1 cellular context compared by ENCODE assay signal in the genomic region with DNA sequence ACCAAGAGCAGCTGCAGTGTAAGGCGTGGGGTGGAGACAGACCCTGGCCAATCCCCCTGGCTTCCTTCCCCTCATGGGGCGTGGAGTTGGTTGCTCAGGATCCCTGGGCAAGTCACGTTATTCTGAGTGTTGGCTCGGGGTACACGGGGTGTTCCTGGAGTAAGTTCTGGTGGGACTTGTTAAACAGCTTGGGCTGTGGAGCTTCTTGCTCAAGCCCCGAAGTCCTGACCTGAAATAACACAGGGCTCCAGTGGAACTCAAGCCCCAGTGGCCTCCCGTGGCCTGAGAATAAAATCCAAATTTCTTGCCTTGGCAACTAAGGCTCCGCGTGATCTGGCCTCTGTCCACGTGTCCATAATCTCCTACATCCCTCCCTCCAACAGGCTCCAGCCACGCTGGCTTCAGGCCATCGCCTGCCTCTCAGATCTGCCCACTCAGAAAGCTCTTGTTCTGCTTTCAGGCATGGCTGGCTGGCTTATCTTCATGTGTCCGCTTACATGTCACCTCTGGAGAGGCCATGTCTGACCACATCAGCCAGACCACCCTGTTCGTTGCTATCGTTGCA.
TF ChIP-seq lines count a peak whose summit lies in the region.

No MANE protein-coding gene starts in this region.

TF ChIP-seq in K562, 482 proteins besides CTCF, POLR2A, EP300 and RAD21 (continued from another document and continues in another):
- TF ChIP-seq ATF6 (CRISPR knock-in tag; IDR thresholded peaks at IDR 0.05): no peak
- no peak for TF ChIP-seq ETV6 (IDR thresholded peaks at IDR 0.05; ENCODE audit: borderline replicate concordance in 1 of 2, low read depth in 2 of 2, low read length in 1 of 2)
- no peak for TF ChIP-seq ETV6 (CRISPR knock-in tag; IDR thresholded peaks at IDR 0.05; ENCODE audit: borderline replicate concordance)
- TF ChIP-seq MEF2A (IDR thresholded peaks at IDR 0.05; ENCODE audit: control insufficient read depth, low read depth, low read length): no peak
- no peak for TF ChIP-seq ESRRA (IDR thresholded peaks at IDR 0.05; ENCODE audit: borderline replicate concordance, low read depth)
- TF ChIP-seq, protein P1, sequence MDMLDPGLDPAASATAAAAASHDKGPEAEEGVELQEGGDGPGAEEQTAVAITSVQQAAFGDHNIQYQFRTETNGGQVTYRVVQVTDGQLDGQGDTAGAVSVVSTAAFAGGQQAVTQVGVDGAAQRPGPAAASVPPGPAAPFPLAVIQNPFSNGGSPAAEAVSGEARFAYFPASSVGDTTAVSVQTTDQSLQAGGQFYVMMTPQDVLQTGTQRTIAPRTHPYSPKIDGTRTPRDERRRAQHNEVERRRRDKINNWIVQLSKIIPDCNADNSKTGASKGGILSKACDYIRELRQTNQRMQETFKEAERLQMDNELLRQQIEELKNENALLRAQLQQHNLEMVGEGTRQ (CRISPR knock-in tag; IDR thresholded peaks at IDR 0.05): peak; percentile 66
- TF ChIP-seq ZNF766 (CRISPR knock-in tag; conservative IDR thresholded peaks at IDR 0.05): peak; percentile 30; the same call in 1 of the 2 replicates
- no peak for TF ChIP-seq ZNF407 (IDR thresholded peaks at IDR 0.05; ENCODE audit: low read depth)
- no peak for TF ChIP-seq ZNF184 (CRISPR knock-in tag; IDR thresholded peaks at IDR 0.05)
- TF ChIP-seq ADNP (tag; IDR thresholded peaks at IDR 0.05): no peak
- no peak for TF ChIP-seq ERF (CRISPR knock-in tag; IDR thresholded peaks at IDR 0.05)
- TF ChIP-seq MLLT1 (IDR thresholded peaks at IDR 0.05): no peak
- no peak for TF ChIP-seq HEY1 (CRISPR knock-in tag; IDR thresholded peaks at IDR 0.05; ENCODE audit: borderline replicate concordance)
- TF ChIP-seq MAFG (tag; conservative IDR thresholded peaks at IDR 0.05): no peak
- TF ChIP-seq, protein P2, sequence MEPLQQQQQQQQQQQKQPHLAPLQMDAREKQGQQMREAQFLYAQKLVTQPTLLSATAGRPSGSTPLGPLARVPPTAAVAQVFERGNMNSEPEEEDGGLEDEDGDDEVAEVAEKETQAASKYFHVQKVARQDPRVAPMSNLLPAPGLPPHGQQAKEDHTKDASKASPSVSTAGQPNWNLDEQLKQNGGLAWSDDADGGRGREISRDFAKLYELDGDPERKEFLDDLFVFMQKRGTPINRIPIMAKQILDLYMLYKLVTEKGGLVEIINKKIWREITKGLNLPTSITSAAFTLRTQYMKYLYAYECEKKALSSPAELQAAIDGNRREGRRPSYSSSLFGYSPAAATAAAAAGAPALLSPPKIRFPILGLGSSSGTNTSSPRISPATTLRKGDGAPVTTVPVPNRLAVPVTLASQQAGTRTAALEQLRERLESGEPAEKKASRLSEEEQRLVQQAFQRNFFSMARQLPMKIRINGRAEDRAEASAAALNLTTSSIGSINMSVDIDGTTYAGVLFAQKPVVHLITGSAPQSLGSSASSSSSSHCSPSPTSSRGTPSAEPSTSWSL (CRISPR knock-in tag; IDR thresholded peaks at IDR 0.05; ENCODE audit: borderline replicate concordance): no peak
- TF ChIP-seq DDX20 (tag; IDR thresholded peaks at IDR 0.05; ENCODE audit: low read depth): no peak
- 0 out of 2 replicates have a peak, but pooled peaks have one; percentile 60 for TF ChIP-seq ZNF197 (CRISPR knock-in tag; IDR thresholded peaks at IDR 0.05; ENCODE audit: low read depth)
- TF ChIP-seq E2F4 (CRISPR knock-in tag; IDR thresholded peaks at IDR 0.05; ENCODE audit: low read depth): no peak
- no peak for TF ChIP-seq STAT5A (IDR thresholded peaks at IDR 0.05; ENCODE audit: borderline replicate concordance, low read length)
- peak; percentile 29; the same call in 1 of the 2 replicates for TF ChIP-seq SMAD4 (CRISPR knock-in tag; conservative IDR thresholded peaks at IDR 0.05)
- TF ChIP-seq CREB3 (tag; conservative IDR thresholded peaks at IDR 0.05; ENCODE audit: low read depth): peak; percentile 53
- TF ChIP-seq, protein P3, sequence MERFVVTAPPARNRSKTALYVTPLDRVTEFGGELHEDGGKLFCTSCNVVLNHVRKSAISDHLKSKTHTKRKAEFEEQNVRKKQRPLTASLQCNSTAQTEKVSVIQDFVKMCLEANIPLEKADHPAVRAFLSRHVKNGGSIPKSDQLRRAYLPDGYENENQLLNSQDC (CRISPR knock-in tag; IDR thresholded peaks at IDR 0.05): no peak
- TF ChIP-seq PRPF4 (IDR thresholded peaks at IDR 0.05; ENCODE audit: insufficient read depth, low read depth, low read length, poor library complexity, severe bottlenecking): no peak
- TF ChIP-seq ARID2 (IDR thresholded peaks at IDR 0.05): no peak
- no peak for TF ChIP-seq E2F3 (CRISPR knock-in tag; IDR thresholded peaks at IDR 0.05)
- no peak for TF ChIP-seq RHOXF2B (CRISPR knock-in tag; conservative IDR thresholded peaks at IDR 0.05)
- no peak for TF ChIP-seq ETV1 (tag; conservative IDR thresholded peaks at IDR 0.05; ENCODE audit: low read depth)
- TF ChIP-seq MYBL2 (IDR thresholded peaks at IDR 0.05; ENCODE audit: low read depth): no peak
- TF ChIP-seq MYBL2 (CRISPR knock-in tag; IDR thresholded peaks at IDR 0.05; ENCODE audit: borderline replicate concordance): no peak
- no peak for TF ChIP-seq ZSCAN29 (IDR thresholded peaks at IDR 0.05)
- TF ChIP-seq ZNF146 (CRISPR knock-in tag; IDR thresholded peaks at IDR 0.05; ENCODE audit: unreplicated experiment): no peak
- TF ChIP-seq HDGF (IDR thresholded peaks at IDR 0.05): no peak
- TF ChIP-seq ZNF253 (CRISPR knock-in tag; conservative IDR thresholded peaks at IDR 0.05): no peak
- no peak for TF ChIP-seq THRA (IDR thresholded peaks at IDR 0.05)
- TF ChIP-seq NR2C2 (CRISPR knock-in tag; IDR thresholded peaks at IDR 0.05): no peak
- TF ChIP-seq NR2C2 (tag; IDR thresholded peaks at IDR 0.05): peak; percentile 32; the same call in 1 of the 2 replicates
- TF ChIP-seq NELFE (IDR thresholded peaks at IDR 0.05; ENCODE audit: insufficient read depth, insufficient read length): no peak
- no peak for TF ChIP-seq IRF2 (CRISPR knock-in tag; IDR thresholded peaks at IDR 0.05)
- TF ChIP-seq SIN3B (IDR thresholded peaks at IDR 0.05; ENCODE audit: low read depth): no peak
- TF ChIP-seq EZH2 (IDR thresholded peaks at IDR 0.05; ENCODE audit: borderline replicate concordance, low read depth, low read length): no peak
